ENCODE assay signal across 1 cellular context in the genomic region with DNA sequence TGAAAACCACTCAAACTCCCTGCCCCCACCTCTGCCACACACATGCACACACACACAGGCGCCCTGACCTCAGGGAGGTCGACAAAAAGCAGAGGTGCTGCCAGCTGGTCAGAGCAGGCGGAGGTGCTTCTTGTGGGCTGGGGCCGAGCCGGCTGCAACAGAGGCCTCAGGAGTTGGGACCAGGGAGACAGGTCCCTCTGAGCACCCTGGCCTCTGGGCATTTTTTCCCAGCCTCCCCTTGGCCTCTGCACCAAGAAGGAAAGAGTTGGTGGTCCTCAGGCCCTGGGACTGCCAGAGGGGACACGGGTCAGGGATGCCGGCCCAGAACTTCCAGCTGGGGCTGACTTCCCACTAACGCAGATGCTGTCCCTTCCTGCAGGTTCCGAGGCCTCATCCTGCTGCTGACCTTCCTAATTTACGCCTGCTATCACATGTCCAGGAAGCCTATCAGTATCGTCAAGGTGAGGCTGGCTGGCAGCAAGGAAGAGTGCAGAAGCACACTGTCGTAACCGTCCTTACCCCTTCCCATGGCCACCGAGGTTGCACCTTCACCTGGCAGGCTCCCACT.
TF ChIP-seq lines count a peak whose summit lies in the region.

No MANE protein-coding gene starts in this region.

TF ChIP-seq in K562, 482 proteins besides CTCF, POLR2A, EP300 and RAD21:
- TF ChIP-seq KLF6 (CRISPR knock-in tag; IDR thresholded peaks at IDR 0.05; ENCODE audit: borderline replicate concordance) (no peak), ZBTB17 (CRISPR knock-in tag; IDR thresholded peaks at IDR 0.05) (no peak), HNRNPLL (IDR thresholded peaks at IDR 0.05; ENCODE audit: low read depth, low read length, poor library complexity, severe bottlenecking) (no peak)
